Comparison of ENCODE assay signal across 1 cellular context in genomic region chr20:43893930-43894329, GRCh38.
TF ChIP-seq lines count a peak whose summit lies in the region.

No MANE protein-coding gene starts in this region.

TF ChIP-seq in H1, 55 proteins besides CTCF, POLR2A, EP300 and RAD21:
- TF ChIP-seq POLR2AphosphoS5 (IDR thresholded peaks at IDR 0.05; ENCODE audit: low read depth, low read length) = no peak
- no peak for TF ChIP-seq CHD2 (IDR thresholded peaks at IDR 0.05; ENCODE audit: low read length)
- no peak for TF ChIP-seq KDM1A (IDR thresholded peaks at IDR 0.05; ENCODE audit: borderline replicate concordance, low read length)
- TF ChIP-seq, protein P1, sequence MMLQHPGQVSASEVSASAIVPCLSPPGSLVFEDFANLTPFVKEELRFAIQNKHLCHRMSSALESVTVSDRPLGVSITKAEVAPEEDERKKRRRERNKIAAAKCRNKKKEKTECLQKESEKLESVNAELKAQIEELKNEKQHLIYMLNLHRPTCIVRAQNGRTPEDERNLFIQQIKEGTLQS (IDR thresholded peaks at IDR 0.05; ENCODE audit: insufficient read depth, low read depth, low read length) = no peak
- TF ChIP-seq, protein P2, sequence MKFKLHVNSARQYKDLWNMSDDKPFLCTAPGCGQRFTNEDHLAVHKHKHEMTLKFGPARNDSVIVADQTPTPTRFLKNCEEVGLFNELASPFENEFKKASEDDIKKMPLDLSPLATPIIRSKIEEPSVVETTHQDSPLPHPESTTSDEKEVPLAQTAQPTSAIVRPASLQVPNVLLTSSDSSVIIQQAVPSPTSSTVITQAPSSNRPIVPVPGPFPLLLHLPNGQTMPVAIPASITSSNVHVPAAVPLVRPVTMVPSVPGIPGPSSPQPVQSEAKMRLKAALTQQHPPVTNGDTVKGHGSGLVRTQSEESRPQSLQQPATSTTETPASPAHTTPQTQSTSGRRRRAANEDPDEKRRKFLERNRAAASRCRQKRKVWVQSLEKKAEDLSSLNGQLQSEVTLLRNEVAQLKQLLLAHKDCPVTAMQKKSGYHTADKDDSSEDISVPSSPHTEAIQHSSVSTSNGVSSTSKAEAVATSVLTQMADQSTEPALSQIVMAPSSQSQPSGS (IDR thresholded peaks at IDR 0.05; ENCODE audit: low read length) = no peak
- no peak for TF ChIP-seq CBX5 (IDR thresholded peaks at IDR 0.05; ENCODE audit: low read depth, low read length)
- TF ChIP-seq BACH1 (IDR thresholded peaks at IDR 0.05; ENCODE audit: low read length) = no peak
- no peak for TF ChIP-seq CEBPB (IDR thresholded peaks at IDR 0.05; ENCODE audit: low read depth, low read length)
- no peak for TF ChIP-seq CBX8 (IDR thresholded peaks at IDR 0.05; ENCODE audit: borderline replicate concordance, low read depth, low read length)
- no peak for TF ChIP-seq NRF1 (IDR thresholded peaks at IDR 0.05; ENCODE audit: low read depth, low read length)
- TF ChIP-seq JUND (IDR thresholded peaks at IDR 0.05; ENCODE audit: low read length) = no peak
- TF ChIP-seq BRCA1 (IDR thresholded peaks at IDR 0.05; ENCODE audit: low read depth, low read length) = no peak
